1 cellular context compared by ENCODE assay signal in genomic region chr14:23164250-23164649, GRCh38.
TF ChIP-seq lines count a peak whose summit lies in the region.

No MANE protein-coding gene starts in this region.

TF ChIP-seq in K562, 482 proteins besides CTCF, POLR2A, EP300 and RAD21 (continued from another document):
- no peak for TF ChIP-seq RREB1 (CRISPR knock-in tag; IDR thresholded peaks at IDR 0.05)
- TF ChIP-seq CCNT2 (IDR thresholded peaks at IDR 0.05; ENCODE audit: borderline replicate concordance, extremely low read depth, insufficient read length, low read depth, low read length), result peak; percentile 76
- TF ChIP-seq ZNF184 (CRISPR knock-in tag; IDR thresholded peaks at IDR 0.05), result no peak
- no peak for TF ChIP-seq CEBPZ (IDR thresholded peaks at IDR 0.05; ENCODE audit: borderline replicate concordance, low read depth, low read length)
- TF ChIP-seq CTBP1 (IDR thresholded peaks at IDR 0.05; ENCODE audit: borderline replicate concordance), result peak; percentile 78; the same call in 1 of the 2 replicates
